In genomic region chr6:24720604-24721460, GRCh38 we compare ENCODE assay signal across 8 cellular contexts. TPM values are rescaled to one million over a fixed set of nuclear protein-coding genes. Genes with fewer than 3 reads are reported as not detected.
A peak's percentile ranks its signal among the peaks of the same experiment; 100 is the strongest.
DNase-seq lines count a peak whose midpoint lies in the region; ATAC-seq and TF ChIP-seq lines count a peak whose summit lies in the region.

No MANE protein-coding gene starts in this region.

- H3K27me3 ChIP-seq in mononuclear cell (ENCODE audit: insufficient read depth, low read length) = no peaks in the 10 kb centered on the region

- H3K4me3 ChIP-seq in mononuclear cell (ENCODE audit: low read length) = peak overlapping the region; percentile 99

- H3K4me1 ChIP-seq in mononuclear cell (ENCODE audit: insufficient read depth, low read length) = peaks cover 41% of the 10 kb centered on the region

- H3K27ac ChIP-seq in epithelial cell of prostate = peak overlapping the region; percentile 94

- ATAC-seq in GM21619 (IDR thresholded peaks at IDR 0.05; ENCODE audit: unreplicated experiment) = peak; percentile 85

- no peak for TF ChIP-seq RAD21 in Ishikawa (IDR thresholded peaks at IDR 0.05; ENCODE audit: low read depth)

- no peaks in the 10 kb centered on the region for H3K9me3 ChIP-seq in mononuclear cell (ENCODE audit: low read depth, low read length)

- TF ChIP-seq EP300 in Ishikawa (IDR thresholded peaks at IDR 0.05; ENCODE audit: borderline replicate concordance) = peak; percentile 30; the same call in 1 of the 2 replicates

- peak; percentile 98 for DNase-seq in DMS153 treated with DMSO at 0.1 percent for 48 hours (lab: John Stamatoyannopoulos, UW; ENCODE audit: unreplicated experiment)
- peak; percentile 99 for DNase-seq in OCI-M2 (lab: John Stamatoyannopoulos, UW; ENCODE audit: unreplicated experiment)
- peak; percentile 99 for DNase-seq in activated T-cell treated with anti-CD3 and anti-CD28 coated beads, Interleukin-2, amount 50 U/mL, for 1 hour
- DNase-seq in epithelial cell of prostate (ENCODE audit: low read depth, low spot score) = peak; percentile 99
- peak; percentile 99 for DNase-seq in stimulated activated CD8-positive, alpha-beta memory T cell treated with anti-CD3 and anti-CD28 coated beads, Interleukin-2, amount 100 ng/mL, for 48 hours (ENCODE audit: low read depth in 2 of 2)

TF ChIP-seq in Ishikawa, 13 proteins besides CTCF, POLR2A, EP300 and RAD21:
- TF ChIP-seq TEAD4 (IDR thresholded peaks at IDR 0.05) = peak; percentile 42; the same call in 1 of the 2 replicates
- TF ChIP-seq FOXM1 (IDR thresholded peaks at IDR 0.05; ENCODE audit: borderline replicate concordance, low read depth) = peak; percentile 52; the same call in 1 of the 2 replicates
- TF ChIP-seq ZBTB7A (IDR thresholded peaks at IDR 0.05; ENCODE audit: low read depth) = no peak
- TF ChIP-seq CREB1 (IDR thresholded peaks at IDR 0.05; ENCODE audit: low read depth) = peak; percentile 91
- peak; percentile 88 for TF ChIP-seq TAF1 (IDR thresholded peaks at IDR 0.05; ENCODE audit: low read depth)
- TF ChIP-seq USF1 (IDR thresholded peaks at IDR 0.05) = 0 out of 2 replicates have a peak, but pooled peaks have one; percentile 3
- no peak for TF ChIP-seq MAX (IDR thresholded peaks at IDR 0.05)
- TF ChIP-seq CEBPB (IDR thresholded peaks at IDR 0.05) = peak; percentile 13; the same call in 1 of the 2 replicates
- peak; percentile 90 for TF ChIP-seq YY1 (IDR thresholded peaks at IDR 0.05; ENCODE audit: low read depth)
- no peak for TF ChIP-seq TCF12 (IDR thresholded peaks at IDR 0.05; ENCODE audit: low read depth)
- TF ChIP-seq NFIC (IDR thresholded peaks at IDR 0.05) = no peak
- TF ChIP-seq REST (IDR thresholded peaks at IDR 0.05; ENCODE audit: low read depth) = no peak
- peak; percentile 25; the same call in 1 of the 2 replicates for TF ChIP-seq EGR1 (IDR thresholded peaks at IDR 0.05)

RNA-seq across cellular contexts. Expression of gene C6orf62, which starts 1.9 kb away (rescaled TPM):
- 81.6 TPM for total RNA-seq in mononuclear cell

RNA-seq across cellular contexts. Expression of gene GMNN, which starts 53.9 kb away (rescaled TPM):
- 8.2 TPM for total RNA-seq in mononuclear cell

RNA-seq across cellular contexts. Expression of gene ACOT13, which starts 54.0 kb away (rescaled TPM):
- total RNA-seq in mononuclear cell = 0.31 TPM

RNA-seq across cellular contexts. Expression of gene TDP2, which starts 54.1 kb away (rescaled TPM):
- 24.8 TPM for total RNA-seq in mononuclear cell

Comparison
In these comparisons a context has a peak if more than half of its experiments do, and no peak if none do; other contexts are left out.
1. Peak in every context shown above with its lines: DNase-seq, ATAC-seq, H3K4me3 ChIP-seq and H3K27ac ChIP-seq.